1 cellular context compared by ENCODE assay signal in the genomic region with DNA sequence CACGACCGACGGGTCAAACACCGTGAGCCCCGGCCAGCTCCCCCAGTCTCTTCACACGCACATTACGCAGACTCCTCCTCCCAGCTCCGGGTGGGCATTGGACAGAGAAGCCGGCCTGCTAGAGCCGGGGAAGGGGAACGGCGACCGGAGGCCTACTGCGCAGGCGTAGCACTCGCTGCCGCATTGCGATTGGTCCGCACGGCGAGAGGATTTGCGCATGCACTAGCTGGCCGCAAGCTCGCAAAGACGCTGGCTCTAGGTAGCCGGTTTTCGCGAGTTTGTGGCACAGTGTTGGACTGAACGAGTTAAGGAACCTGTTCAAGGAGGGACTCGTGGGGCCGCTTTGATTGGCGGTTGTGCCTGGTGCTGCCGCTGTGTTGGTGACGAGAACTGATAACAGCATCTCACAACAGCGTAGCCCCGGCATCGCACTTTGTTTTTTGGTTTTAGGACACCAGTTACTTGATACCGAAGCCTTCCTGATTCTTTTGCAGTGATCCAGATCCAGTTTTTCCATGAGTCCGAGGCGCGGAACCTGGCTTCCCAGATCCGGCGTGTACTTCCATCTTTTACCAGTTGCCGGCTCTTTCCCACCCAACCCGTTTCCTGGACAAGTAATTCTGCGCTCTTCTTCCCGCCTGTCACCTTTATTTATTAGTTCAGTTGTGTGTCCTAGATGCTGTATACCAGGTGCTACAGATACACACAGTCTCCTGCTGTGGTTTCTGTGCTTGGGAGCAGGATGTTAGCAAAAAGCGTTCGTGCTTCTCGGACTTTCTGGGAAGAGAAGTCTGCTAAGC.
TF ChIP-seq lines count a peak whose summit lies in the region.

A gene (minus strand): TSS at position 139 of the 800 bp plus-strand sequence. CDS start 185 bp downstream, outside the sequence.

TF ChIP-seq in HepG2, 621 proteins besides CTCF, POLR2A, EP300 and RAD21 (continued from another document and continues in another):
- TF ChIP-seq, protein P1, sequence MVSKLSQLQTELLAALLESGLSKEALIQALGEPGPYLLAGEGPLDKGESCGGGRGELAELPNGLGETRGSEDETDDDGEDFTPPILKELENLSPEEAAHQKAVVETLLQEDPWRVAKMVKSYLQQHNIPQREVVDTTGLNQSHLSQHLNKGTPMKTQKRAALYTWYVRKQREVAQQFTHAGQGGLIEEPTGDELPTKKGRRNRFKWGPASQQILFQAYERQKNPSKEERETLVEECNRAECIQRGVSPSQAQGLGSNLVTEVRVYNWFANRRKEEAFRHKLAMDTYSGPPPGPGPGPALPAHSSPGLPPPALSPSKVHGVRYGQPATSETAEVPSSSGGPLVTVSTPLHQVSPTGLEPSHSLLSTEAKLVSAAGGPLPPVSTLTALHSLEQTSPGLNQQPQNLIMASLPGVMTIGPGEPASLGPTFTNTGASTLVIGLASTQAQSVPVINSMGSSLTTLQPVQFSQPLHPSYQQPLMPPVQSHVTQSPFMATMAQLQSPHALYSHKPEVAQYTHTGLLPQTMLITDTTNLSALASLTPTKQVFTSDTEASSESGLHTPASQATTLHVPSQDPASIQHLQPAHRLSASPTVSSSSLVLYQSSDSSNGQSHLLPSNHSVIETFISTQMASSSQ (IDR thresholded peaks at IDR 0.05; ENCODE audit: low read depth): 0 out of 2 replicates have a peak, but pooled peaks have one; percentile 26
- TF ChIP-seq, protein P1 (CRISPR knock-in tag; IDR thresholded peaks at IDR 0.05; ENCODE audit: borderline replicate concordance): no peak
- TF ChIP-seq, protein P2, sequence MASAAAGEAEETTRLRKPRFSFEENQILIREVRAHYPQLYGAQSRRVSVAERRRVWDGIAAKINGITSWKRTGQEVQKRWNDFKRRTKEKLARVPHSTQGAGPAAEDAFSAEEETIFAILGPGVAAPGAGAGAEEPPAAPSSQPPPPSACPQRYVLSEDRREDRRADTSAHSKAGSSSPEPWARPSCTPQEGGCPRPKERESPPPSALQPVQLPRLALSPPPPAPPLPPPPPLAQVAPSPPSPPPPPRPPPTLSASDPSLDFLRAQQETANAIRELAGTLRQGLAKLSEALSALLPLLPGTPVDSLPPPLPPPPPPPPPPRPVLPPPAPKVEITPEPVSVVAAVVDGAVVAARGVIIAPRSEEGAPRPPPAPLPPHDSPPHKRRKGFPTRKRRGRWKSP (CRISPR knock-in tag; IDR thresholded peaks at IDR 0.05): 0 out of 2 replicates have a peak, but pooled peaks have one; percentile 35
- TF ChIP-seq MBNL3 (CRISPR knock-in tag; conservative IDR thresholded peaks at IDR 0.05): no peak
- 0 out of 2 replicates have a peak, but pooled peaks have one; percentile 30 for TF ChIP-seq ZNF230 (CRISPR knock-in tag; IDR thresholded peaks at IDR 0.05)
- peak; percentile 5 for TF ChIP-seq YY1 (IDR thresholded peaks at IDR 0.05; ENCODE audit: insufficient read depth, insufficient replicate concordance, low read depth, low read length)
- TF ChIP-seq, protein P3, sequence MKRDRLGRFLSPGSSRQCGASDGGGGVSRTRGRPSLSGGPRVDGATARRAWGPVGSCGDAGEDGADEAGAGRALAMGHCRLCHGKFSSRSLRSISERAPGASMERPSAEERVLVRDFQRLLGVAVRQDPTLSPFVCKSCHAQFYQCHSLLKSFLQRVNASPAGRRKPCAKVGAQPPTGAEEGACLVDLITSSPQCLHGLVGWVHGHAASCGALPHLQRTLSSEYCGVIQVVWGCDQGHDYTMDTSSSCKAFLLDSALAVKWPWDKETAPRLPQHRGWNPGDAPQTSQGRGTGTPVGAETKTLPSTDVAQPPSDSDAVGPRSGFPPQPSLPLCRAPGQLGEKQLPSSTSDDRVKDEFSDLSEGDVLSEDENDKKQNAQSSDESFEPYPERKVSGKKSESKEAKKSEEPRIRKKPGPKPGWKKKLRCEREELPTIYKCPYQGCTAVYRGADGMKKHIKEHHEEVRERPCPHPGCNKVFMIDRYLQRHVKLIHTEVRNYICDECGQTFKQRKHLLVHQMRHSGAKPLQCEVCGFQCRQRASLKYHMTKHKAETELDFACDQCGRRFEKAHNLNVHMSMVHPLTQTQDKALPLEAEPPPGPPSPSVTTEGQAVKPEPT (CRISPR knock-in tag; IDR thresholded peaks at IDR 0.05; ENCODE audit: low read depth): 0 out of 2 replicates have a peak, but pooled peaks have one; percentile 76
- no peak for TF ChIP-seq ZSCAN29 (CRISPR knock-in tag; conservative IDR thresholded peaks at IDR 0.05)
- no peak for TF ChIP-seq ZNF781 (CRISPR knock-in tag; IDR thresholded peaks at IDR 0.05; ENCODE audit: borderline replicate concordance, not compliant biosample characterization)
- peak; percentile 23; the same call in 1 of the 2 replicates for TF ChIP-seq ZBTB7B (CRISPR knock-in tag; IDR thresholded peaks at IDR 0.05)
- TF ChIP-seq ZMYM4 (CRISPR knock-in tag; IDR thresholded peaks at IDR 0.05): peak; percentile 18; the same call in 1 of the 2 replicates
- peak; percentile 58 for TF ChIP-seq SAP130 (CRISPR knock-in tag; IDR thresholded peaks at IDR 0.05; ENCODE audit: low read depth)
- TF ChIP-seq CBX1 (IDR thresholded peaks at IDR 0.05; ENCODE audit: low read depth): peak; percentile 7
- TF ChIP-seq MTF2 (CRISPR knock-in tag; IDR thresholded peaks at IDR 0.05; ENCODE audit: borderline replicate concordance): no peak
- TF ChIP-seq ELF3 (CRISPR knock-in tag; IDR thresholded peaks at IDR 0.05): peak; percentile 41; the same call in 1 of the 2 replicates
- no peak for TF ChIP-seq TBP (CRISPR knock-in tag; IDR thresholded peaks at IDR 0.05)
- peak; percentile 35; the same call in 1 of the 2 replicates for TF ChIP-seq ZNF652 (CRISPR knock-in tag; IDR thresholded peaks at IDR 0.05; ENCODE audit: borderline replicate concordance, low read depth)
- no peak for TF ChIP-seq RFX1 (IDR thresholded peaks at IDR 0.05)
- TF ChIP-seq SNAI1 (CRISPR knock-in tag; IDR thresholded peaks at IDR 0.05; ENCODE audit: borderline replicate concordance): peak; percentile 48; the same call in 1 of the 2 replicates
- TF ChIP-seq, protein P4, sequence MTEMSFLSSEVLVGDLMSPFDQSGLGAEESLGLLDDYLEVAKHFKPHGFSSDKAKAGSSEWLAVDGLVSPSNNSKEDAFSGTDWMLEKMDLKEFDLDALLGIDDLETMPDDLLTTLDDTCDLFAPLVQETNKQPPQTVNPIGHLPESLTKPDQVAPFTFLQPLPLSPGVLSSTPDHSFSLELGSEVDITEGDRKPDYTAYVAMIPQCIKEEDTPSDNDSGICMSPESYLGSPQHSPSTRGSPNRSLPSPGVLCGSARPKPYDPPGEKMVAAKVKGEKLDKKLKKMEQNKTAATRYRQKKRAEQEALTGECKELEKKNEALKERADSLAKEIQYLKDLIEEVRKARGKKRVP (CRISPR knock-in tag; IDR thresholded peaks at IDR 0.05): no peak; a peak in 1 of 4 replicates
- TF ChIP-seq NFYC (CRISPR knock-in tag; IDR thresholded peaks at IDR 0.05): peak; percentile 70
- TF ChIP-seq, protein P5, sequence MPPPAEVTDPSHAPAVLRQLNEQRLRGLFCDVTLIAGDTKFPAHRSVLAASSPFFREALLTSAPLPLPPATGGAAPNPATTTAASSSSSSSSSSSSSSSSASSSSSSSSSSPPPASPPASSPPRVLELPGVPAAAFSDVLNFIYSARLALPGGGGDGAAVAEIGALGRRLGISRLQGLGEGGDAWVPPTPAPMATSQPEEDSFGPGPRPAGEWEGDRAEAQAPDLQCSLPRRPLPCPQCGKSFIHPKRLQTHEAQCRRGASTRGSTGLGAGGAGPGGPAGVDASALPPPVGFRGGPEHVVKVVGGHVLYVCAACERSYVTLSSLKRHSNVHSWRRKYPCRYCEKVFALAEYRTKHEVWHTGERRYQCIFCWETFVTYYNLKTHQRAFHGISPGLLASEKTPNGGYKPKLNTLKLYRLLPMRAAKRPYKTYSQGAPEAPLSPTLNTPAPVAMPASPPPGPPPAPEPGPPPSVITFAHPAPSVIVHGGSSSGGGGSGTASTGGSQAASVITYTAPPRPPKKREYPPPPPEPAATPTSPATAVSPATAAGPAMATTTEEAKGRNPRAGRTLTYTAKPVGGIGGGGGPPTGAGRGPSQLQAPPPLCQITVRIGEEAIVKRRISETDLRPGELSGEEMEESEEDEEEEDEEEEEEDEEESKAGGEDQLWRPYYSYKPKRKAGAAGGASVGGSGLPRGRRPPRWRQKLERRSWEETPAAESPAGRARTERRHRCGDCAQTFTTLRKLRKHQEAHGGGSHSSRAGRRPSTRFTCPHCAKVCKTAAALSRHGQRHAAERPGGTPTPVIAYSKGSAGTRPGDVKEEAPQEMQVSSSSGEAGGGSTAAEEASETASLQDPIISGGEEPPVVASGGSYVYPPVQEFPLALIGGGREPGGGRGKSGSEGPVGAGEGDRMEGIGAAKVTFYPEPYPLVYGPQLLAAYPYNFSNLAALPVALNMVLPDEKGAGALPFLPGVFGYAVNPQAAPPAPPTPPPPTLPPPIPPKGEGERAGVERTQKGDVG (CRISPR knock-in tag; IDR thresholded peaks at IDR 0.05; ENCODE audit: borderline replicate concordance): 0 out of 2 replicates have a peak, but pooled peaks have one; percentile 42
- TF ChIP-seq, protein P6, sequence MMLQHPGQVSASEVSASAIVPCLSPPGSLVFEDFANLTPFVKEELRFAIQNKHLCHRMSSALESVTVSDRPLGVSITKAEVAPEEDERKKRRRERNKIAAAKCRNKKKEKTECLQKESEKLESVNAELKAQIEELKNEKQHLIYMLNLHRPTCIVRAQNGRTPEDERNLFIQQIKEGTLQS (CRISPR knock-in tag; IDR thresholded peaks at IDR 0.05): no peak
- peak; percentile 29; the same call in 1 of the 2 replicates for TF ChIP-seq PITX1 (CRISPR knock-in tag; IDR thresholded peaks at IDR 0.05)
- TF ChIP-seq TAF1 (CRISPR knock-in tag; IDR thresholded peaks at IDR 0.05): peak; percentile 71; the same call in 1 of the 2 replicates
- TF ChIP-seq ZNF30 (CRISPR knock-in tag; IDR thresholded peaks at IDR 0.05): no peak
- no peak for TF ChIP-seq CEBPG (CRISPR knock-in tag; IDR thresholded peaks at IDR 0.05)
- TF ChIP-seq, protein P7, sequence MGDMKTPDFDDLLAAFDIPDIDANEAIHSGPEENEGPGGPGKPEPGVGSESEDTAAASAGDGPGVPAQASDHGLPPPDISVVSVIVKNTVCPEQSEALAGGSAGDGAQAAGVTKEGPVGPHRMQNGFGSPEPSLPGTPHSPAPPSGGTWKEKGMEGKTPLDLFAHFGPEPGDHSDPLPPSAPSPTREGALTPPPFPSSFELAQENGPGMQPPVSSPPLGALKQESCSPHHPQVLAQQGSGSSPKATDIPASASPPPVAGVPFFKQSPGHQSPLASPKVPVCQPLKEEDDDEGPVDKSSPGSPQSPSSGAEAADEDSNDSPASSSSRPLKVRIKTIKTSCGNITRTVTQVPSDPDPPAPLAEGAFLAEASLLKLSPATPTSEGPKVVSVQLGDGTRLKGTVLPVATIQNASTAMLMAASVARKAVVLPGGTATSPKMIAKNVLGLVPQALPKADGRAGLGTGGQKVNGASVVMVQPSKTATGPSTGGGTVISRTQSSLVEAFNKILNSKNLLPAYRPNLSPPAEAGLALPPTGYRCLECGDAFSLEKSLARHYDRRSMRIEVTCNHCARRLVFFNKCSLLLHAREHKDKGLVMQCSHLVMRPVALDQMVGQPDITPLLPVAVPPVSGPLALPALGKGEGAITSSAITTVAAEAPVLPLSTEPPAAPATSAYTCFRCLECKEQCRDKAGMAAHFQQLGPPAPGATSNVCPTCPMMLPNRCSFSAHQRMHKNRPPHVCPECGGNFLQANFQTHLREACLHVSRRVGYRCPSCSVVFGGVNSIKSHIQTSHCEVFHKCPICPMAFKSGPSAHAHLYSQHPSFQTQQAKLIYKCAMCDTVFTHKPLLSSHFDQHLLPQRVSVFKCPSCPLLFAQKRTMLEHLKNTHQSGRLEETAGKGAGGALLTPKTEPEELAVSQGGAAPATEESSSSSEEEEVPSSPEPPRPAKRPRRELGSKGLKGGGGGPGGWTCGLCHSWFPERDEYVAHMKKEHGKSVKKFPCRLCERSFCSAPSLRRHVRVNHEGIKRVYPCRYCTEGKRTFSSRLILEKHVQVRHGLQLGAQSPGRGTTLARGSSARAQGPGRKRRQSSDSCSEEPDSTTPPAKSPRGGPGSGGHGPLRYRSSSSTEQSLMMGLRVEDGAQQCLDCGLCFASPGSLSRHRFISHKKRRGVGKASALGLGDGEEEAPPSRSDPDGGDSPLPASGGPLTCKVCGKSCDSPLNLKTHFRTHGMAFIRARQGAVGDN (CRISPR knock-in tag; IDR thresholded peaks at IDR 0.05): peak; percentile 73
- TF ChIP-seq, protein P8, sequence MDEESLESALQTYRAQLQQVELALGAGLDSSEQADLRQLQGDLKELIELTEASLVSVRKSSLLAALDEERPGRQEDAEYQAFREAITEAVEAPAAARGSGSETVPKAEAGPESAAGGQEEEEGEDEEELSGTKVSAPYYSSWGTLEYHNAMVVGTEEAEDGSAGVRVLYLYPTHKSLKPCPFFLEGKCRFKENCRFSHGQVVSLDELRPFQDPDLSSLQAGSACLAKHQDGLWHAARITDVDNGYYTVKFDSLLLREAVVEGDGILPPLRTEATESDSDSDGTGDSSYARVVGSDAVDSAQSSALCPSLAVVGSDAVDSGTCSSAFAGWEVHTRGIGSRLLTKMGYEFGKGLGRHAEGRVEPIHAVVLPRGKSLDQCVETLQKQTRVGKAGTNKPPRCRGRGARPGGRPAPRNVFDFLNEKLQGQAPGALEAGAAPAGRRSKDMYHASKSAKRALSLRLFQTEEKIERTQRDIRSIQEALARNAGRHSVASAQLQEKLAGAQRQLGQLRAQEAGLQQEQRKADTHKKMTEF (CRISPR knock-in tag; IDR thresholded peaks at IDR 0.05): peak; percentile 25
- TF ChIP-seq HNRNPLL (IDR thresholded peaks at IDR 0.05; ENCODE audit: low read depth, low read length, poor library complexity, severe bottlenecking): peak; percentile 100
- no peak for TF ChIP-seq ZC3H13 (CRISPR knock-in tag; IDR thresholded peaks at IDR 0.05)
- TF ChIP-seq, protein P9, sequence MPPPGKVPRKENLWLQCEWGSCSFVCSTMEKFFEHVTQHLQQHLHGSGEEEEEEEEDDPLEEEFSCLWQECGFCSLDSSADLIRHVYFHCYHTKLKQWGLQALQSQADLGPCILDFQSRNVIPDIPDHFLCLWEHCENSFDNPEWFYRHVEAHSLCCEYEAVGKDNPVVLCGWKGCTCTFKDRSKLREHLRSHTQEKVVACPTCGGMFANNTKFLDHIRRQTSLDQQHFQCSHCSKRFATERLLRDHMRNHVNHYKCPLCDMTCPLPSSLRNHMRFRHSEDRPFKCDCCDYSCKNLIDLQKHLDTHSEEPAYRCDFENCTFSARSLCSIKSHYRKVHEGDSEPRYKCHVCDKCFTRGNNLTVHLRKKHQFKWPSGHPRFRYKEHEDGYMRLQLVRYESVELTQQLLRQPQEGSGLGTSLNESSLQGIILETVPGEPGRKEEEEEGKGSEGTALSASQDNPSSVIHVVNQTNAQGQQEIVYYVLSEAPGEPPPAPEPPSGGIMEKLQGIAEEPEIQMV (CRISPR knock-in tag; IDR thresholded peaks at IDR 0.05; ENCODE audit: low read depth): no peak
- TF ChIP-seq ZNF878 (CRISPR knock-in tag; IDR thresholded peaks at IDR 0.05): 0 out of 2 replicates have a peak, but pooled peaks have one; percentile 27
- TF ChIP-seq GFI1 (CRISPR knock-in tag; IDR thresholded peaks at IDR 0.05; ENCODE audit: borderline replicate concordance): peak; percentile 40; the same call in 1 of the 2 replicates
- peak; percentile 27; the same call in 1 of the 2 replicates for TF ChIP-seq ZNF772 (CRISPR knock-in tag; IDR thresholded peaks at IDR 0.05)
- no peak for TF ChIP-seq ISL2 (CRISPR knock-in tag; IDR thresholded peaks at IDR 0.05)
